ENCODE assay signal across 18 cellular contexts in the genomic region with DNA sequence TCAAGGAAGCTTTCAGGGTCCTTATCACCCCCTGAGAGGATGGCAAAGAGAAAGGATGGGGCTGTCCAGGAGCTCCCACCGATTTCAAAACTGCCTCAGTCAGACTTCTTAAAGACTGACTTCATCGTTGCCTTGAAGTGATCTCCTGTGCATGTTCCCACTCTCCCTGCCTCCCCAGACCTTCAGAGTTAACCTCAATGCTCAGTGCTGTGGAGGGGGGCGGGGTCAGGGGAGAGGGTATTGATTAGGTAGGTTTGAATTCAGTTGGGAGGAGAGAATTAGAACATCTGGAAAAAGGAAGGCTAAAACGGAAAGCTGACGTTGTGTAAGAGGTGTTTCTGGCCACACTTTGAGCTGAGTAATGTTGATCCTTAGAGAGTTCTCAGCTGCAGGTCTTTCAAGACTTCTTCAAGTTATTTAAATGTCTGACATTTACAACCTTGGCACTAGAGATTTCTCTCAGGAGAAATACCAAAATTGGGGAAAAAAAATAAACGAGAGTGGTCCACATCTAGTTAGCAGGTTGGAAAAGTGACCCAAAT.
DNase-seq lines count a peak whose midpoint lies in the region; ATAC-seq and TF ChIP-seq lines count a peak whose summit lies in the region.
"Had no signal": no experiment of that assay in that cellular context is flagged by ENCODE, and none has a peak within 500 bp of the region (broad histone marks: within the 10 kb centered on the region; RNA-seq: fewer than 3 reads in every experiment).

No MANE protein-coding gene starts in this region.

- H3K4me3 ChIP-seq in adrenal gland, result no peak overlapping the region
- H3K4me3 ChIP-seq: BLaER1 treated with 17β-estradiol and CSF1 and Interleukin-3, amounts not matched to agents 10 nM and 100 nM; colonic mucosa had no signal

- H3K27ac ChIP-seq in adrenal gland, result no peak overlapping the region
- H3K27ac ChIP-seq: colonic mucosa had no signal

- DNase-seq in EH (ENCODE audit: low read depth) (peak; percentile 22), NOMO-1 treated with DMSO at 0.1 percent for 48 hours (lab: John Stamatoyannopoulos, UW; ENCODE audit: unreplicated experiment) (peak; percentile 44), fibroblast of peridontal ligament (ENCODE audit: extremely low read depth) (peak; percentile 61), sciatic nerve (ENCODE audit: low spot score) (no peak), NAMALWA (ENCODE audit: low spot score) (no peak), adrenal gland (no peak), NCI-H748 (lab: John Stamatoyannopoulos, UW; ENCODE audit: unreplicated experiment) (no peak)
- DNase-seq in activated CD4-positive, alpha-beta T cell treated with anti-CD3 and anti-CD28 coated beads, Interleukin-2, amount 50 U/mL, for 4 hours, result no peak
- DNase-seq: activated T-cell treated with anti-CD3 and anti-CD28 coated beads for 4 hours; colonic mucosa; Kasumi-1; mammary epithelial cell; NCI-H187; NCI-H69; nucleus accumbens; small intestine; stimulated activated naive CD8-positive, alpha-beta T cell treated with anti-CD3 and anti-CD28 coated beads, Interleukin-15, amount 100 ng/mL, for 72 hours had no signal

- TF ChIP-seq CTCF in adrenal gland (IDR thresholded peaks at IDR 0.05), result no peak

- H3K36me3 ChIP-seq in adrenal gland (replicated peaks in 1 of 2), result no peaks in the 10 kb centered on the region
- H3K36me3 ChIP-seq: colonic mucosa had no signal

- intact Hi-C loops in sciatic nerve (cut with DNase I) (no loop called here), adrenal gland (cut with DNase I) (no loop called here)

- no peaks in the 10 kb centered on the region for H3K4me1 ChIP-seq in adrenal gland (replicated peaks in 1 of 2)
- H3K4me1 ChIP-seq: colonic mucosa had no signal

- 78 to 85% (median 80%) methylated on average over 6 of the region's 6 CpGs for WGBS in adrenal gland, 4 donors

- ATAC-seq in sciatic nerve, result peak; percentile 65

- TF ChIP-seq POLR2A in adrenal gland (IDR thresholded peaks at IDR 0.05), result no peak

- H3K27me3 ChIP-seq in adrenal gland, result no peaks in the 10 kb centered on the region
- H3K27me3 ChIP-seq: BLaER1 treated with 17β-estradiol and CSF1 and Interleukin-3, amounts not matched to agents 10 nM and 100 nM; colonic mucosa had no signal

- H3K9me3 ChIP-seq in adrenal gland (replicated peaks in 1 of 3), result no peaks in the 10 kb centered on the region
- H3K9me3 ChIP-seq: BLaER1 treated with 17β-estradiol and CSF1 and Interleukin-3, amounts not matched to agents 10 nM and 100 nM; colonic mucosa had no signal

Comparison
In these comparisons a context has a peak if more than half of its experiments do, and no peak if none do; other contexts are left out.
1. DNase-seq: peak in EH (single experiment), NOMO-1 treated with DMSO at 0.1 percent for 48 hours (single experiment) and fibroblast of peridontal ligament (single experiment); none in sciatic nerve (single experiment), NAMALWA (single experiment), adrenal gland (0 of 7), activated CD4-positive, alpha-beta T cell treated with anti-CD3 and anti-CD28 coated beads, Interleukin-2, amount 50 U/mL, for 4 hours (0 of 2) and NCI-H748 (single experiment).